2 cellular contexts compared by ENCODE assay signal in genomic region chrX:57871463-57871862, GRCh38.
TF ChIP-seq lines count a peak whose summit lies in the region.

No MANE protein-coding gene starts in this region.

TF ChIP-seq in HepG2, 621 proteins besides CTCF, POLR2A, EP300 and RAD21:
- peak; percentile 22; the same call in 1 of the 2 replicates for TF ChIP-seq NFE2L2 (IDR thresholded peaks at IDR 0.05; ENCODE audit: low read length)
- TF ChIP-seq MAFK (conservative IDR thresholded peaks at IDR 0.05 in 1 of 2, IDR thresholded peaks at IDR 0.05 in 1 of 2; ENCODE audit: low read length in 2 of 2): peak in 1 of 2 experiments; percentile 56; a peak in 2 of 4 replicates
- no peak for TF ChIP-seq SP1 (IDR thresholded peaks at IDR 0.05)
- no peak for TF ChIP-seq SP1 (CRISPR knock-in tag; IDR thresholded peaks at IDR 0.05)

TF ChIP-seq in IMR-90, 13 proteins besides CTCF, POLR2A, EP300 and RAD21:
- TF ChIP-seq CEBPB (IDR thresholded peaks at IDR 0.05; ENCODE audit: low read depth, low read length) (no peak), NFE2L2 (IDR thresholded peaks at IDR 0.05; ENCODE audit: low read depth, low read length) (peak; percentile 63; the same call in 1 of the 2 replicates), MAFK (IDR thresholded peaks at IDR 0.05; ENCODE audit: low read depth, low read length) (peak; percentile 34; the same call in 1 of the 2 replicates), ELK1 (IDR thresholded peaks at IDR 0.05; ENCODE audit: borderline replicate concordance, low read depth, low read length) (no peak)
